Comparison of ENCODE assay signal across 12 cellular contexts in the genomic region with DNA sequence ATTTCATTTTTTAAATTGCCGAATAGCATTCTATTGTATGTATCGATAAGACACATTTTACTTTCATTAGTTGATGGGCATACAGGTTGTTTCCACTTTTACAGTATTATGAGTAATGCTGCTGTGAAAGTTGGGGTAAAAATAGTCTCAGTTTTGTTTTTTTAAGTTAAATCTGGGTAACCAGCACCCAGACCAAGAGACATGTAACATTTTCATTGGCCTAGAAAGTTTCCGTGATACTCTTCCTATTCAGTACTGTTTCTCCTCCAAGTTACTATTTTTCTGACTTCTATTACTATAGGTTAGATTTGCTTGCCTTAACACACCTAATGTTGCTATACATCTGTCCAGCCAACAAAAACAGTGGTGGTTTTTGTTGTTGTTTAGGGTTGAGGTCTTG. TPM values are rescaled to one million over a fixed set of nuclear protein-coding genes. Genes with fewer than 3 reads are reported as not detected.
DNase-seq lines count a peak whose midpoint lies in the region; ATAC-seq and TF ChIP-seq lines count a peak whose summit lies in the region.
"Had no signal": no experiment of that assay in that cellular context is flagged by ENCODE, and none has a peak within 500 bp of the region (broad histone marks: within the 10 kb centered on the region; RNA-seq: fewer than 3 reads in every experiment).

No MANE protein-coding gene starts in this region.

- TF ChIP-seq CTCF in GM23338 (conservative IDR thresholded peaks at IDR 0.05; ENCODE audit: low read depth in 2 of 2) (no peak), OCI-LY7 (conservative IDR thresholded peaks at IDR 0.05; ENCODE audit: low read length) (no peak)

- H3K9me2 ChIP-seq in GM23338 (ENCODE audit: insufficient read depth) (no peaks in the 10 kb centered on the region), OCI-LY7 (ENCODE audit: insufficient read depth, low read length) (no peaks in the 10 kb centered on the region)

- H4K20me1 ChIP-seq in GM23338 (replicated peaks; ENCODE audit: insufficient read depth), result peaks cover 86% of the 10 kb centered on the region
- H4K20me1 ChIP-seq in OCI-LY7 (ENCODE audit: insufficient read depth, low read length), result peaks cover 42% of the 10 kb centered on the region

- H3K36me3 ChIP-seq in GM23338 (ENCODE audit: insufficient read depth), result peaks cover 2% of the 10 kb centered on the region; the same call in 1 of the 2 replicates
- H3K36me3 ChIP-seq in OCI-LY7 (ENCODE audit: insufficient read depth, low read length), result peaks cover 85% of the 10 kb centered on the region

- 0 out of 2 replicates have a peak overlapping the region, but pooled peaks have one; percentile 42 for H3K4me2 ChIP-seq in GM23338
- peak overlapping the region; percentile 35 for H3K4me2 ChIP-seq in OCI-LY7 (ENCODE audit: low read length)

- H3K27ac ChIP-seq in GM23338 (ENCODE audit: low read depth), result peak overlapping the region; percentile 18; the same call in 1 of the 2 replicates
- no peak overlapping the region for H3K27ac ChIP-seq in OCI-LY7 (ENCODE audit: low read depth, low read length, poor library complexity, severe bottlenecking)

- peaks cover 100% of the 10 kb centered on the region for H3K79me2 ChIP-seq in GM23338 (replicated peaks; ENCODE audit: insufficient read depth)
- peaks cover 100% of the 10 kb centered on the region for H3K79me2 ChIP-seq in OCI-LY7 (ENCODE audit: insufficient read depth, low read depth, low read length)

- intact Hi-C loops in activated CD4-positive, alpha-beta T cell treated with anti-CD3 and anti-CD28 coated beads for 36 hours (cut with DNase I, micrococcal nuclease), result no loop called here
- intact Hi-C loops in OCI-LY7 (cut with micrococcal nuclease; ENCODE audit: unreplicated experiment), result no loop called here

- H3K4me1 ChIP-seq in GM23338 (ENCODE audit: insufficient read depth) (peaks cover 38% of the 10 kb centered on the region; the same call in 1 of the 2 replicates), OCI-LY7 (ENCODE audit: insufficient read depth, low read length, poor library complexity, severe bottlenecking) (peaks cover 45% of the 10 kb centered on the region)

- DNase-seq in activated CD4-positive, alpha-beta T cell treated with anti-CD3 and anti-CD28 coated beads for 36 hours, result no peak
- no peak for DNase-seq in activated CD4-positive, alpha-beta T cell treated with anti-CD3 and anti-CD28 coated beads, Interleukin-2, amount 10 ng/mL, durations not matched to agents 7 days and 5 days
- DNase-seq in GM23338 (ENCODE audit: low spot score), result no peak
- no peak for DNase-seq in OCI-LY7 (ENCODE audit: low spot score)
- DNase-seq in cerebellar cortex (ENCODE audit: low spot score), result no peak
- DNase-seq in NCI-H82 treated with DMSO at 0.1 percent for 48 hours (lab: John Stamatoyannopoulos, UW; ENCODE audit: unreplicated experiment), result no peak
- no peak for DNase-seq in SHP77 treated with DMSO at 0.1 percent for 48 hours (lab: John Stamatoyannopoulos, UW)
- DNase-seq: 8988T; activated CD4-positive, alpha-beta T cell treated with anti-CD3 and anti-CD28 coated beads, Interleukin-2, amount 50 U/mL, for 4 hours; NCI-H345 had no signal

- no peaks in the 10 kb centered on the region for H3K9me3 ChIP-seq in OCI-LY7 (ENCODE audit: low read length)

- POLR2A ChIA-PET in activated CD4-positive, alpha-beta T cell treated with anti-CD3 and anti-CD28 coated beads for 36 hours (lab: Charles Lee), result no interaction called here
- POLR2A ChIA-PET in activated CD4-positive, alpha-beta T cell treated with anti-CD3 and anti-CD28 coated beads, Interleukin-2, amount 10 ng/mL, durations not matched to agents 7 days and 5 days (lab: Charles Lee), result no interaction called here
- POLR2A ChIA-PET in OCI-LY7 (lab: Charles Lee), result no interaction called here

- H3K4me3 ChIP-seq in GM23338, result no peak overlapping the region
- H3K4me3 ChIP-seq in OCI-LY7 (ENCODE audit: low read depth, low read length, poor library complexity, severe bottlenecking), result no peak overlapping the region

- peak overlapping the region; percentile 62 for H3K27ac Mint-ChIP-seq in activated CD4-positive, alpha-beta T cell treated with anti-CD3 and anti-CD28 coated beads for 36 hours
- H3K27ac Mint-ChIP-seq in activated CD4-positive, alpha-beta T cell treated with anti-CD3 and anti-CD28 coated beads, Interleukin-2, amount 10 ng/mL, durations not matched to agents 7 days and 5 days, result no peak overlapping the region
- peak overlapping the region; percentile 61; the same call in 1 of the 2 replicates for H3K27ac Mint-ChIP-seq in GM23338
- peak overlapping the region; percentile 41 for H3K27ac Mint-ChIP-seq in stimulated activated memory B cell treated with anti-CD40 and anti-IgM and Interleukin-4, amounts not matched to agents 10 μg/mL and 1 μg/mL and 100 μg/mL, for 72 hours

- H3K9me3 Mint-ChIP-seq in activated CD4-positive, alpha-beta T cell treated with anti-CD3 and anti-CD28 coated beads for 36 hours (ENCODE audit: low read depth), result no peaks in the 10 kb centered on the region
- no peaks in the 10 kb centered on the region for H3K9me3 Mint-ChIP-seq in activated CD4-positive, alpha-beta T cell treated with anti-CD3 and anti-CD28 coated beads, Interleukin-2, amount 10 ng/mL, durations not matched to agents 7 days and 5 days
- no peaks in the 10 kb centered on the region for H3K9me3 Mint-ChIP-seq in GM23338
- H3K9me3 Mint-ChIP-seq in stimulated activated memory B cell treated with anti-CD40 and anti-IgM and Interleukin-4, amounts not matched to agents 10 μg/mL and 1 μg/mL and 100 μg/mL, for 72 hours, result no peaks in the 10 kb centered on the region
- H3K9me3 Mint-ChIP-seq: neural crest cell had no signal

- no peaks in the 10 kb centered on the region for H3K27me3 ChIP-seq in GM23338 (ENCODE audit: insufficient read depth)

- H3K36me3 Mint-ChIP-seq in activated CD4-positive, alpha-beta T cell treated with anti-CD3 and anti-CD28 coated beads for 36 hours (ENCODE audit: low read depth), result peaks cover 43% of the 10 kb centered on the region
- peaks cover 30% of the 10 kb centered on the region for H3K36me3 Mint-ChIP-seq in activated CD4-positive, alpha-beta T cell treated with anti-CD3 and anti-CD28 coated beads, Interleukin-2, amount 10 ng/mL, durations not matched to agents 7 days and 5 days (ENCODE audit: low read depth)
- H3K36me3 Mint-ChIP-seq in GM23338 (ENCODE audit: low read depth), result peaks cover 32% of the 10 kb centered on the region
- peaks cover 32% of the 10 kb centered on the region for H3K36me3 Mint-ChIP-seq in stimulated activated memory B cell treated with anti-CD40 and anti-IgM and Interleukin-4, amounts not matched to agents 10 μg/mL and 1 μg/mL and 100 μg/mL, for 72 hours

- peaks cover 10% of the 10 kb centered on the region for H3F3A ChIP-seq in GM23338 (replicated peaks; ENCODE audit: low read depth)

- BruUV-seq in OCI-LY7 (replicated peaks; lab: Mats Ljungman, UMichigan), result no TSS peak

- H2AFZ ChIP-seq in GM23338 (no peak overlapping the region), OCI-LY7 (ENCODE audit: low read length) (no peak overlapping the region)

- no peaks in the 10 kb centered on the region for H3K27me3 Mint-ChIP-seq in activated CD4-positive, alpha-beta T cell treated with anti-CD3 and anti-CD28 coated beads for 36 hours
- no peaks in the 10 kb centered on the region for H3K27me3 Mint-ChIP-seq in activated CD4-positive, alpha-beta T cell treated with anti-CD3 and anti-CD28 coated beads, Interleukin-2, amount 10 ng/mL, durations not matched to agents 7 days and 5 days
- no peaks in the 10 kb centered on the region for H3K27me3 Mint-ChIP-seq in GM23338 (ENCODE audit: insufficient read depth, low read depth, poor library complexity)
- no peaks in the 10 kb centered on the region for H3K27me3 Mint-ChIP-seq in stimulated activated memory B cell treated with anti-CD40 and anti-IgM and Interleukin-4, amounts not matched to agents 10 μg/mL and 1 μg/mL and 100 μg/mL, for 72 hours

- ATAC-seq in activated CD4-positive, alpha-beta T cell treated with anti-CD3 and anti-CD28 coated beads for 36 hours, result peak; percentile 61
- no peak for ATAC-seq in GM23338
- peak; percentile 27 for ATAC-seq in stimulated activated memory B cell treated with anti-CD40 and anti-IgM and Interleukin-4, amounts not matched to agents 10 μg/mL and 1 μg/mL and 100 μg/mL, for 72 hours

- H3K4me1 Mint-ChIP-seq in activated CD4-positive, alpha-beta T cell treated with anti-CD3 and anti-CD28 coated beads for 36 hours, result peaks cover 60% of the 10 kb centered on the region
- H3K4me1 Mint-ChIP-seq in activated CD4-positive, alpha-beta T cell treated with anti-CD3 and anti-CD28 coated beads, Interleukin-2, amount 10 ng/mL, durations not matched to agents 7 days and 5 days, result peaks cover 55% of the 10 kb centered on the region
- peaks cover 24% of the 10 kb centered on the region for H3K4me1 Mint-ChIP-seq in GM23338
- peaks cover 57% of the 10 kb centered on the region for H3K4me1 Mint-ChIP-seq in stimulated activated memory B cell treated with anti-CD40 and anti-IgM and Interleukin-4, amounts not matched to agents 10 μg/mL and 1 μg/mL and 100 μg/mL, for 72 hours

- peak overlapping the region; percentile 21 for H3K4me3 Mint-ChIP-seq in activated CD4-positive, alpha-beta T cell treated with anti-CD3 and anti-CD28 coated beads for 36 hours
- H3K4me3 Mint-ChIP-seq in activated CD4-positive, alpha-beta T cell treated with anti-CD3 and anti-CD28 coated beads, Interleukin-2, amount 10 ng/mL, durations not matched to agents 7 days and 5 days, result no peak overlapping the region
- no peak overlapping the region for H3K4me3 Mint-ChIP-seq in GM23338
- peak overlapping the region; percentile 1 for H3K4me3 Mint-ChIP-seq in stimulated activated memory B cell treated with anti-CD40 and anti-IgM and Interleukin-4, amounts not matched to agents 10 μg/mL and 1 μg/mL and 100 μg/mL, for 72 hours
- H3K4me3 Mint-ChIP-seq: neural crest cell had no signal

- CTCF ChIA-PET in activated CD4-positive, alpha-beta T cell treated with anti-CD3 and anti-CD28 coated beads for 36 hours (lab: Charles Lee), result no interaction called here
- CTCF ChIA-PET in activated CD4-positive, alpha-beta T cell treated with anti-CD3 and anti-CD28 coated beads, Interleukin-2, amount 10 ng/mL, durations not matched to agents 7 days and 5 days (lab: Charles Lee), result no interaction called here
- CTCF ChIA-PET in OCI-LY7 (lab: Charles Lee; ENCODE audit: unreplicated experiment), result no interaction called here

TF ChIP-seq in GM23338, 12 proteins besides CTCF, POLR2A, EP300 and RAD21 (continues in another document):
- no peak for TF ChIP-seq ZNF114 (CRISPR knock-in tag; IDR thresholded peaks at IDR 0.05)

RNA-seq across cellular contexts. Expression of a gene that starts 12.3 kb away (rescaled TPM):
- 100 to 1,000 TPM; 155 to 181 TPM for total RNA-seq in activated CD4-positive, alpha-beta T cell treated with anti-CD3 and anti-CD28 coated beads for 36 hours
- total RNA-seq in activated CD4-positive, alpha-beta T cell treated with anti-CD3 and anti-CD28 coated beads, Interleukin-2, amount 10 ng/mL, durations not matched to agents 7 days and 5 days, result 100 to 1,000 TPM in 1 of 2 experiments, 10 to 100 TPM in 1; 95.9 to 107 TPM
- 271 and 328 TPM in 2 replicates for total RNA-seq in GM23338 (2014; rRNA removed; shearing (Covaris generic))
- 56.1 TPM in 2 replicates for polyA plus RNA-seq in GM23338 (2016; fragmentation: Nextera tagmentation; extraction: Ambion mirVana)
- total RNA-seq in OCI-LY7 (2014; rRNA removed; shearing (Covaris generic)), result 88.3 and 120 TPM in 2 replicates
- total RNA-seq in OCI-LY7 (2022), result 150 and 160 TPM in 2 replicates

Comparison
In these comparisons a context has a peak if more than half of its experiments do, and no peak if none do; other contexts are left out.
1. H3K4me3 Mint-ChIP-seq: peak in activated CD4-positive, alpha-beta T cell treated with anti-CD3 and anti-CD28 coated beads for 36 hours (single experiment) and stimulated activated memory B cell treated with anti-CD40 and anti-IgM and Interleukin-4, amounts not matched to agents 10 μg/mL and 1 μg/mL and 100 μg/mL, for 72 hours (single experiment); none in activated CD4-positive, alpha-beta T cell treated with anti-CD3 and anti-CD28 coated beads, Interleukin-2, amount 10 ng/mL, durations not matched to agents 7 days and 5 days (single experiment) and GM23338 (single experiment).